Comparison of ENCODE assay signal across 8 cellular contexts in genomic region chr10:72626444-72626754, GRCh38. TPM values are rescaled to one million over a fixed set of nuclear protein-coding genes. Genes with fewer than 3 reads are reported as not detected.
A peak's percentile ranks its signal among the peaks of the same experiment; 100 is the strongest.
DNase-seq lines count a peak whose midpoint lies in the region; ATAC-seq, FAIRE-seq and TF ChIP-seq lines count a peak whose summit lies in the region.

No MANE protein-coding gene starts in this region.

- H3K4me3 Mint-ChIP-seq in CD4-positive, CD25-positive, alpha-beta regulatory T cell = peak overlapping the region; percentile 97 to 100 (median 100)
- peak overlapping the region; percentile 99 for H3K4me3 Mint-ChIP-seq in neural progenitor cell

- peak overlapping the region; percentile 95 for H3K4me3 ChIP-seq in CD4-positive, CD25-positive, alpha-beta regulatory T cell (ENCODE audit: low read depth, low read length)
- H3K4me3 ChIP-seq in Karpas-422 (ENCODE audit: low read length) (peak overlapping the region; percentile 94), coronary artery (peak overlapping the region; percentile 79), neural progenitor cell (peak overlapping the region; percentile 75)

- H2AFZ ChIP-seq in Karpas-422 (ENCODE audit: low read length) = peak overlapping the region; percentile 71
- H2AFZ ChIP-seq in neural progenitor cell (replicated peaks) = peak overlapping the region; percentile 7

- FAIRE-seq in frontal cortex (lab: Jason Lieb, UNC) = no peak

- no peaks in the 10 kb centered on the region for H3K9me3 Mint-ChIP-seq in CD4-positive, CD25-positive, alpha-beta regulatory T cell
- H3K9me3 Mint-ChIP-seq in neural progenitor cell = no peaks in the 10 kb centered on the region

- H3K9me2 ChIP-seq in Karpas-422 (replicated peaks; ENCODE audit: insufficient read depth, low read length) = no peaks in the 10 kb centered on the region

- no peaks in the 10 kb centered on the region for H3F3A ChIP-seq in neural progenitor cell (ENCODE audit: low read depth)

- H3K27ac Mint-ChIP-seq in CD4-positive, CD25-positive, alpha-beta regulatory T cell = peak overlapping the region; percentile 90 to 98 (median 97)
- H3K27ac Mint-ChIP-seq in neural progenitor cell = no peak overlapping the region

- H3K36me3 ChIP-seq in CD4-positive, CD25-positive, alpha-beta regulatory T cell (ENCODE audit: control insufficient read depth, insufficient read depth, low read length) = no peaks in the 10 kb centered on the region
- H3K36me3 ChIP-seq in Karpas-422 (ENCODE audit: insufficient read depth, low read length) (no peaks in the 10 kb centered on the region), neural progenitor cell (no peaks in the 10 kb centered on the region)

- H3K4me1 Mint-ChIP-seq in CD4-positive, CD25-positive, alpha-beta regulatory T cell = peaks cover 9 to 21% (median 18%) of the 10 kb centered on the region in 4 donors
- H3K4me1 Mint-ChIP-seq in neural progenitor cell = peaks cover 13% of the 10 kb centered on the region

- H3K27ac ChIP-seq in CD4-positive, CD25-positive, alpha-beta regulatory T cell (ENCODE audit: insufficient read depth, low read length, poor library complexity, severe bottlenecking) = no peak overlapping the region
- H3K27ac ChIP-seq in Karpas-422 (ENCODE audit: low read length) (no peak overlapping the region; the same call in 1 of the 2 replicates), coronary artery (peak overlapping the region; percentile 87 to 88), neural progenitor cell (no peak overlapping the region)

- no peaks in the 10 kb centered on the region for H3K9me3 ChIP-seq in CD4-positive, CD25-positive, alpha-beta regulatory T cell (ENCODE audit: control insufficient read depth in 2 of 2, low read length in 2 of 2)
- no peaks in the 10 kb centered on the region for H3K9me3 ChIP-seq in Karpas-422 (ENCODE audit: low read length)
- no peaks in the 10 kb centered on the region for H3K9me3 ChIP-seq in neural progenitor cell (ENCODE audit: low read depth)

- peak overlapping the region; percentile 64 for H3K9ac ChIP-seq in Karpas-422 (ENCODE audit: low read length)
- no peak overlapping the region for H3K9ac ChIP-seq in neural progenitor cell

- no peaks in the 10 kb centered on the region for H3K27me3 ChIP-seq in CD4-positive, CD25-positive, alpha-beta regulatory T cell (ENCODE audit: control insufficient read depth, insufficient read depth, low read length)
- H3K27me3 ChIP-seq in Karpas-422 (ENCODE audit: low read length) (no peaks in the 10 kb centered on the region), neural progenitor cell (no peaks in the 10 kb centered on the region)

- ATAC-seq in CD4-positive, CD25-positive, alpha-beta regulatory T cell (ENCODE audit: low read depth in 2 of 2) = no peak

- H3K79me2 ChIP-seq in Karpas-422 (ENCODE audit: low read length) (peaks cover 35% of the 10 kb centered on the region), neural progenitor cell (ENCODE audit: low read depth) (peaks cover 41% of the 10 kb centered on the region)

- no peak for DNase-seq in CD4-positive, CD25-positive, alpha-beta regulatory T cell
- DNase-seq in Karpas-422 = no peak
- no peak for DNase-seq in coronary artery (ENCODE audit: low spot score)
- DNase-seq in neural progenitor cell (ENCODE audit: low spot score) = no peak
- no peak for DNase-seq in AG08396 (ENCODE audit: low spot score)
- DNase-seq in H4 (ENCODE audit: low spot score) = no peak
- no peak for DNase-seq in SHP77 treated with DMSO at 0.1 percent for 48 hours (lab: John Stamatoyannopoulos, UW)
- DNase-seq in frontal cortex (ENCODE audit: low spot score in 2 of 2) = no peak

- TF ChIP-seq CTCF in coronary artery (IDR thresholded peaks at IDR 0.05) (no peak), neural progenitor cell (IDR thresholded peaks at IDR 0.05) (no peak)

- peaks cover 3% of the 10 kb centered on the region for H3K36me3 Mint-ChIP-seq in CD4-positive, CD25-positive, alpha-beta regulatory T cell
- peaks cover 2% of the 10 kb centered on the region for H3K36me3 Mint-ChIP-seq in neural progenitor cell

- H4K20me1 ChIP-seq in Karpas-422 (ENCODE audit: insufficient read depth, low read depth, low read length) (no peaks in the 10 kb centered on the region), neural progenitor cell (ENCODE audit: low read depth) (no peaks in the 10 kb centered on the region)

- H3K4me2 ChIP-seq in Karpas-422 (ENCODE audit: low read depth, low read length, poor library complexity, severe bottlenecking) (peak overlapping the region; percentile 92), neural progenitor cell (peak overlapping the region; percentile 44)

- no peaks in the 10 kb centered on the region for H3K27me3 Mint-ChIP-seq in CD4-positive, CD25-positive, alpha-beta regulatory T cell
- peaks cover 5% of the 10 kb centered on the region for H3K27me3 Mint-ChIP-seq in neural progenitor cell (ENCODE audit: insufficient read depth, low read depth)

- H3K4me1 ChIP-seq in CD4-positive, CD25-positive, alpha-beta regulatory T cell (ENCODE audit: control insufficient read depth, insufficient read depth, low read length, poor library complexity, severe bottlenecking) = peaks cover 22% of the 10 kb centered on the region
- peaks cover 19% of the 10 kb centered on the region for H3K4me1 ChIP-seq in Karpas-422 (ENCODE audit: low read length)
- no peaks in the 10 kb centered on the region for H3K4me1 ChIP-seq in neural progenitor cell

RNA-seq across cellular contexts. Expression of gene MICU1, which starts 0.5 kb away (rescaled TPM):
- 26.5 TPM for total RNA-seq in CD4-positive, CD25-positive, alpha-beta regulatory T cell
- polyA plus RNA-seq in CD4-positive, CD25-positive, alpha-beta regulatory T cell = 10 to 100 TPM; 20.2 to 29.6 (median 25.1) TPM
- 27.1 and 40.3 TPM in 2 replicates for total RNA-seq in Karpas-422 (2014; rRNA removed; shearing (Covaris generic); ENCODE audit: low replicate concordance)
- 47.0 and 79.8 TPM in 2 replicates for total RNA-seq in neural progenitor cell (ENCODE audit: low replicate concordance)
- total RNA-seq in H4 (2014; rRNA removed; shearing (Covaris generic)) = 53.9 and 54.5 TPM in 2 replicates
- total RNA-seq in frontal cortex = 63.6 TPM

Comparison
In these comparisons a context has a peak if more than half of its experiments do, and no peak if none do; other contexts are left out.
1. H3K27ac ChIP-seq: peak in coronary artery (2 of 2); none in CD4-positive, CD25-positive, alpha-beta regulatory T cell (single experiment), Karpas-422 (single experiment) and neural progenitor cell (single experiment).
2. Peak in every context shown above with its lines, with median percentiles within 50 percentile points of each other: H3K4me3 ChIP-seq.